In the genomic region with DNA sequence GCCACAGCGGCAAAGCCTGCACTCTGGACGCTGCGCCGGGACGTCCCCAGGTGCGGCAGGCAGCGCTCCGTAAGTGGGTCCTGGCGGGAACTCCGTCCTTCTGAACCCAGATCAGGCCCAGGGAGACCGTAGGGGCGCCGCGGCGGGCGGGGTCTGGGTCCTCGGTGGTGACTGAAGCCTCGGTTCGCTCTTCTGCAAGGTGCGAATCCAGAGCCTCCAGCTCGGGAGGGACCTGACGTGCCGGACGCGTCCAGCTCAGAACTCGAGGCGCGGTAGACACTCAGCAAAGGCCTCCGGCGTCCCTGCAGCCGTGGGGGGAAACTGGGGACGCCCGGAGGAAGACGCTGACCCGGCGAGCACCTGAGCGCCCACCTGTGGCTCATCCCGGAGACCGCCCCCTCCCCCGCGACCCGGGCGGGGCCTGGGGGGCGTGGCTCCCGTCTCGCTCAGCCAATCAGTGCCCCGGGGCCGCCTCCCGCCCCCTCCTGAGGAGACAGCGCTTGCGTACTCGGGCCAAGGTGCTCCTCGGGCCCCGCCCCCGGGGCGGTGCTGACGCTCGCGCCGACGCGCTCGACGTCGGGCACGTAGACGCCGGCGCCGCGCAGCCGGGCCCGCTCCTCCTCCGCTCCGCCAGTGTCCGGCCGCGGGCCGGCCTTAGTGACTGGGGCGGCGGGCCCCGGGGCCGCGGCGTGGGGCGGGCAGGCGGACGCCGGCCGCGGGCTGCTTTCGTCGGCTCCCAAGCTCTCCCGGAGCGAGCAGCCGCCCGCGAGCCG, we compare ENCODE assay signal across 8 cellular contexts.
DNase-seq lines count a peak whose midpoint lies in the region; ATAC-seq and TF ChIP-seq lines count a peak whose summit lies in the region.

A gene (plus strand): TSS at position 587 of the 773 bp plus-strand sequence. CDS start 1,483 bp downstream, outside the sequence.

- ATAC-seq in GM18511 (IDR thresholded peaks at IDR 0.05; ENCODE audit: unreplicated experiment) = peak; percentile 89
- ATAC-seq in HG03025 (IDR thresholded peaks at IDR 0.05; ENCODE audit: low FRiP score, unreplicated experiment) = peak; percentile 84

- peak within 1 kb of the TSS; percentile 85 for H3K4me3 ChIP-seq in astrocyte of the cerebellum (ENCODE audit: low read depth, low read length)

- peak; percentile 69 for DNase-seq in NCI-H2029 treated with DMSO at 0.1 percent for 48 hours (lab: John Stamatoyannopoulos, UW)
- DNase-seq in T-helper 9 cell = peak; percentile 94
- peak; percentile 82 for DNase-seq in astrocyte of the cerebellum (ENCODE audit: low read depth)
- DNase-seq in hippocampal formation (lab: John Stamatoyannopoulos, UW) = peak; percentile 87 to 91
- DNase-seq in retina = peak; percentile 97
- DNase-seq in OCI-M2 (lab: John Stamatoyannopoulos, UW; ENCODE audit: unreplicated experiment) = no peak

- TF ChIP-seq CTCF in astrocyte of the cerebellum (IDR thresholded peaks at IDR 0.05; ENCODE audit: low read depth, low read length, missing control alignments) = no peak

- in situ Hi-C loops in astrocyte of the cerebellum (cut with HindIII; ENCODE audit: low sequenced_read_pairs) = no loop called here
